Comparison of ENCODE assay signal across 20 cellular contexts in genomic region chr11:91730620-91731019, GRCh38.
"Had no signal": no experiment of that assay in that cellular context is flagged by ENCODE, and none has a peak within 500 bp of the region (broad histone marks: within the 10 kb centered on the region; RNA-seq: fewer than 3 reads in every experiment).

No MANE protein-coding gene starts in this region.

- H3K27me3 Mint-ChIP-seq: activated CD4-positive, alpha-beta T cell treated with anti-CD3 and anti-CD28 coated beads, Interleukin-2, amount 10 ng/mL, durations not matched to agents 7 days and 5 days; activated CD8-positive, alpha-beta T cell treated with anti-CD3 and anti-CD28 coated beads for 36 hours; activated naive CD4-positive, alpha-beta T cell treated with anti-CD3 and anti-CD28 coated beads, Interleukin-2, amount 50 U/mL, for 24 hours; activated naive CD8-positive, alpha-beta T cell treated with anti-CD3 and anti-CD28 coated beads, Interleukin-2, amount 50 U/mL, for 24 hours; activated T-helper 17 cell treated with anti-CD3 and anti-CD28 coated beads, Interleukin-2, amount 50 U/mL, for 72 hours; stimulated activated naive CD8-positive, alpha-beta T cell treated with anti-CD3 and anti-CD28 coated beads, Interleukin-15, amount 100 ng/mL, for 72 hours; T-helper 17 cell had no signal

- H3K27ac ChIP-seq: colonic mucosa, right lobe of liver, upper lobe of left lung had no signal

- H3K36me3 ChIP-seq: colonic mucosa, right lobe of liver, upper lobe of left lung had no signal

- H3K4me3 ChIP-seq: colonic mucosa, right lobe of liver, upper lobe of left lung had no signal

- H3K27me3 ChIP-seq: colonic mucosa, right lobe of liver, upper lobe of left lung had no signal

- DNase-seq: activated CD4-positive, alpha-beta T cell treated with anti-CD3 and anti-CD28 coated beads for 1 hour; activated CD4-positive, alpha-beta T cell treated with anti-CD3 and anti-CD28 coated beads, Interleukin-2, amount 10 ng/mL, durations not matched to agents 7 days and 5 days; activated CD8-positive, alpha-beta T cell treated with anti-CD3 and anti-CD28 coated beads for 36 hours; activated gamma-delta T cell treated with Interleukin-2 at 50 U/mL for 16 hours; activated naive CD8-positive, alpha-beta T cell treated with anti-CD3 and anti-CD28 coated beads, Interleukin-2, amount 50 U/mL, for 24 hours; activated T-cell treated with anti-CD3 and anti-CD28 coated beads, Interleukin-2, amount 50 U/mL, for 4 hours; colonic mucosa; effector CD8-positive, alpha-beta T cell; left cardiac atrium; natural killer cell; right lobe of liver; stimulated activated CD4-positive, alpha-beta T cell treated with anti-CD3 and anti-CD28 coated beads, Interleukin-12 subunit alpha, Interleukin-12 subunit beta, amount 100 ng/mL, for 4 hours; stimulated activated CD4-positive, alpha-beta T cell treated with anti-CD3 and anti-CD28 coated beads, Interleukin-4, amount 100 ng/mL, for 1 hour; stimulated activated naive CD8-positive, alpha-beta T cell treated with anti-CD3 and anti-CD28 coated beads, Interleukin-15, amount 100 ng/mL, for 72 hours; substantia nigra; T-helper 17 cell; T1000; upper lobe of left lung had no signal

- H3K4me3 Mint-ChIP-seq: activated CD4-positive, alpha-beta T cell treated with anti-CD3 and anti-CD28 coated beads, Interleukin-2, amount 10 ng/mL, durations not matched to agents 7 days and 5 days; activated CD8-positive, alpha-beta T cell treated with anti-CD3 and anti-CD28 coated beads for 36 hours; activated naive CD4-positive, alpha-beta T cell treated with anti-CD3 and anti-CD28 coated beads, Interleukin-2, amount 50 U/mL, for 24 hours; activated naive CD8-positive, alpha-beta T cell treated with anti-CD3 and anti-CD28 coated beads, Interleukin-2, amount 50 U/mL, for 24 hours; activated T-cell treated with anti-CD3 and anti-CD28 coated beads, Interleukin-2, amount 50 U/mL, for 4 hours; activated T-helper 17 cell treated with anti-CD3 and anti-CD28 coated beads, Interleukin-2, amount 50 U/mL, for 72 hours; natural killer cell; stimulated activated naive CD8-positive, alpha-beta T cell treated with anti-CD3 and anti-CD28 coated beads, Interleukin-15, amount 100 ng/mL, for 72 hours; T-helper 17 cell had no signal

- H3K4me1 ChIP-seq: colonic mucosa, right lobe of liver, upper lobe of left lung had no signal

- H3K27ac Mint-ChIP-seq: activated CD4-positive, alpha-beta T cell treated with anti-CD3 and anti-CD28 coated beads, Interleukin-2, amount 10 ng/mL, durations not matched to agents 7 days and 5 days; activated CD8-positive, alpha-beta T cell treated with anti-CD3 and anti-CD28 coated beads for 36 hours; activated naive CD4-positive, alpha-beta T cell treated with anti-CD3 and anti-CD28 coated beads, Interleukin-2, amount 50 U/mL, for 24 hours; activated naive CD8-positive, alpha-beta T cell treated with anti-CD3 and anti-CD28 coated beads, Interleukin-2, amount 50 U/mL, for 24 hours; activated T-helper 17 cell treated with anti-CD3 and anti-CD28 coated beads, Interleukin-2, amount 50 U/mL, for 72 hours; natural killer cell; stimulated activated naive CD8-positive, alpha-beta T cell treated with anti-CD3 and anti-CD28 coated beads, Interleukin-15, amount 100 ng/mL, for 72 hours; T-helper 17 cell had no signal

- H3K36me3 Mint-ChIP-seq: activated naive CD4-positive, alpha-beta T cell treated with anti-CD3 and anti-CD28 coated beads, Interleukin-2, amount 50 U/mL, for 24 hours had no signal

- H3K9me3 ChIP-seq: colonic mucosa, right lobe of liver had no signal

- H3K4me1 Mint-ChIP-seq: activated CD4-positive, alpha-beta T cell treated with anti-CD3 and anti-CD28 coated beads, Interleukin-2, amount 10 ng/mL, durations not matched to agents 7 days and 5 days; activated naive CD4-positive, alpha-beta T cell treated with anti-CD3 and anti-CD28 coated beads, Interleukin-2, amount 50 U/mL, for 24 hours; activated naive CD8-positive, alpha-beta T cell treated with anti-CD3 and anti-CD28 coated beads, Interleukin-2, amount 50 U/mL, for 24 hours; activated T-helper 17 cell treated with anti-CD3 and anti-CD28 coated beads, Interleukin-2, amount 50 U/mL, for 72 hours; natural killer cell; stimulated activated naive CD8-positive, alpha-beta T cell treated with anti-CD3 and anti-CD28 coated beads, Interleukin-15, amount 100 ng/mL, for 72 hours; T-helper 17 cell had no signal
